Comparison of ENCODE assay signal across 24 cellular contexts in the genomic region with DNA sequence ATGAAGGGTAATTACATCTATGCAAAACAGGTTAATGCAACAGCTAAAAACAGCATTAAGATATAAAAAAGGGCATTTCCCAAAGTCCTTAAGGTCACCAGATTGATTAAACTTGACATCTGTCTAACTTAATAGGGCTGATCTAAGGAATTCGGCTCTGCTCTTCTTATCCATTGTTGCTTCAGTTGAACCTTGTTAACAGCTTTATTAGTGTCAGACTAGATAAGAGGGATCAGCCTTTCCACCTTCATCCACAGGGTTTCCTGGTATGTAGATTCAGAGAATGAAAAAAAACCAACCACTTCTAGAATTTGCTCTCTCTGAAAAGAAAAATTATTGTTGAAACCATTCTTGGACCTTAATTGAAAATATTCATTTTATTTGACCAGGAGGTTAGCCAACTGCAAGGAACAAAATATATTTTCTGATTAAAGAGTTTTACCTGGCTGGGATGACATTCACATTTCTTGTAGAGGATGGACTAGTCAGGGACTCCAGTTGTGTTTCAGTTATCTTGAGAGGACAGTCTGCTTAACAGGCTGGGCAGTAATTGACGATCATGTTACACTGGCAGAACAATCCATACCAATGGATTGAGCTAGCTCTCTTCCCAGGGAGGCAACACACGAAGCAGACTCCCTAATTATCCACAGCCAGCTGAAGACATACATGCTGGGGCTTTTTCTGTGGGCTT.
DNase-seq lines count a peak whose midpoint lies in the region; FAIRE-seq and TF ChIP-seq lines count a peak whose summit lies in the region.
"Had no signal": no experiment of that assay in that cellular context is flagged by ENCODE, and none has a peak within 500 bp of the region (broad histone marks: within the 10 kb centered on the region; RNA-seq: fewer than 3 reads in every experiment).

No MANE protein-coding gene starts in this region.

- H2AK5ac ChIP-seq in mesendoderm (ENCODE audit: low read length): peak overlapping the region; percentile 48

- H2BK15ac ChIP-seq in mesendoderm (replicated peaks; ENCODE audit: low read depth): no peak overlapping the region

- peak overlapping the region; percentile 82 for H3K56ac ChIP-seq in mesendoderm (ENCODE audit: low read length)

- H3K27ac ChIP-seq in HUES48 (ENCODE audit: low read depth, low read length) (peak overlapping the region; percentile 61), mesendoderm (ENCODE audit: low read depth, low read length) (peak overlapping the region; percentile 89)
- H3K27ac ChIP-seq: body of pancreas, heart left ventricle, vagina had no signal

- no peak overlapping the region for H4K8ac ChIP-seq in mesendoderm (ENCODE audit: low read depth, low read length)

- DNase-seq in D721Med (ENCODE audit: insufficient read length, low spot score): peak; percentile 15
- peak; percentile 85 for DNase-seq in NCI-H82 treated with DMSO at 0.1 percent for 48 hours (lab: John Stamatoyannopoulos, UW; ENCODE audit: unreplicated experiment)
- peak; percentile 96 for DNase-seq in mesendoderm
- DNase-seq in iPS-NIHi7 (ENCODE audit: extremely low spot score): no peak
- no peak for DNase-seq in stimulated activated CD4-positive, alpha-beta T cell treated with anti-CD3 and anti-CD28 coated beads, Interleukin-2, amount 100 ng/mL, for 48 hours
- no peak for DNase-seq in stimulated activated CD4-positive, alpha-beta T cell treated with anti-CD3 and anti-CD28 coated beads, Interleukin-1b, Interleukin-23, amount 100 ng/mL, for 48 hours
- DNase-seq in NCI-H2171 treated with DMSO at 0.1 percent for 48 hours (lab: John Stamatoyannopoulos, UW): no peak
- DNase-seq: activated CD4-positive, alpha-beta T cell treated with anti-CD3 and anti-CD28 coated beads for 36 hours; activated gamma-delta T cell treated with Interleukin-2 at 50 U/mL for 16 hours; activated naive CD8-positive, alpha-beta T cell treated with anti-CD3 and anti-CD28 coated beads, Interleukin-2, amount 50 U/mL, for 24 hours; activated T-cell treated with anti-CD3 and anti-CD28 coated beads, Interleukin-2, amount 50 U/mL, for 1 hour; body of pancreas; C1 segment of cervical spinal cord; Calu3; effector CD4-positive, alpha-beta T cell; EL; heart left ventricle; mesenchymal stem cell; naive thymus-derived CD4-positive, alpha-beta T cell; NCI-H1436 treated with DMSO at 0.1 percent for 48 hours; stimulated activated CD4-positive, alpha-beta T cell treated with anti-CD3 and anti-CD28 coated beads, Interleukin-4, amount 100 ng/mL, for 1 hour had no signal

- WGBS in mesendoderm (ENCODE audit: extremely low coverage, insufficient coverage, low lambda C conversion rate): no CpG with 5 or more reads among the region's 3 CpGs

- H3K4me2 ChIP-seq in mesendoderm (ENCODE audit: low read length): no peak overlapping the region
- H3K4me2 ChIP-seq: smooth muscle cell had no signal

- no peaks in the 10 kb centered on the region for H3K79me1 ChIP-seq in mesendoderm (ENCODE audit: low read length)

- FAIRE-seq in D721Med (lab: Jason Lieb, UNC): peak; percentile 92

- no peak overlapping the region for H3K9ac ChIP-seq in HUES48 (ENCODE audit: low read depth, low read length)
- peak overlapping the region; percentile 49 for H3K9ac ChIP-seq in mesendoderm (ENCODE audit: low read length)

- H3K4me1 ChIP-seq in HUES48 (ENCODE audit: control insufficient read depth, insufficient read depth, low read length) (peaks cover 40% of the 10 kb centered on the region), mesendoderm (ENCODE audit: control insufficient read depth, low read depth, low read length) (peaks cover 13% of the 10 kb centered on the region)
- H3K4me1 ChIP-seq: vagina had no signal

- H3K4ac ChIP-seq in mesendoderm (ENCODE audit: low read depth, low read length): no peak overlapping the region

- H3K36me3 ChIP-seq in HUES48 (ENCODE audit: control insufficient read depth, insufficient read depth, low read length) (no peaks in the 10 kb centered on the region), mesendoderm (ENCODE audit: control insufficient read depth, insufficient read depth, low read length) (no peaks in the 10 kb centered on the region)
- H3K36me3 ChIP-seq: heart left ventricle, vagina had no signal

- no peak for TF ChIP-seq CTCF in D721Med (IDR thresholded peaks at IDR 0.05; ENCODE audit: insufficient read depth, missing control alignments)

- no peaks in the 10 kb centered on the region for H3K79me2 ChIP-seq in mesendoderm (ENCODE audit: control insufficient read depth, insufficient read depth, low read length)

- H3K27me3 ChIP-seq in HUES48 (ENCODE audit: control insufficient read depth, insufficient read depth, low read length) (no peaks in the 10 kb centered on the region), mesendoderm (ENCODE audit: insufficient read depth, low read length, poor library complexity) (no peaks in the 10 kb centered on the region)
- H3K27me3 ChIP-seq: body of pancreas, vagina had no signal

- no peak overlapping the region for H2BK120ac ChIP-seq in mesendoderm (ENCODE audit: low read depth, low read length)

- no peaks in the 10 kb centered on the region for H3K9me3 ChIP-seq in HUES48 (ENCODE audit: control insufficient read depth, insufficient read depth, low read length)
- H3K9me3 ChIP-seq: body of pancreas, heart left ventricle, vagina had no signal

- no peak overlapping the region for H3K4me3 ChIP-seq in HUES48 (ENCODE audit: low read depth, low read length)
- no peak overlapping the region for H3K4me3 ChIP-seq in mesendoderm (ENCODE audit: low read length)
- H3K4me3 ChIP-seq: body of pancreas, heart left ventricle, smooth muscle cell, vagina had no signal

- H2BK5ac ChIP-seq in mesendoderm (ENCODE audit: low read length): peak overlapping the region; percentile 98

- no peak overlapping the region for H3K23ac ChIP-seq in mesendoderm (ENCODE audit: low read length)

- peak overlapping the region; percentile 44 for H3K18ac ChIP-seq in mesendoderm (ENCODE audit: low read length)

- peak overlapping the region; percentile 59 for H4K5ac ChIP-seq in mesendoderm (ENCODE audit: low read length)

Comparison
In these comparisons a context has a peak if more than half of its experiments do, and no peak if none do; other contexts are left out.
1. DNase-seq: peak in D721Med (single experiment), NCI-H82 treated with DMSO at 0.1 percent for 48 hours (single experiment) and mesendoderm (single experiment); none in iPS-NIHi7 (single experiment), stimulated activated CD4-positive, alpha-beta T cell treated with anti-CD3 and anti-CD28 coated beads, Interleukin-2, amount 100 ng/mL, for 48 hours (0 of 2), stimulated activated CD4-positive, alpha-beta T cell treated with anti-CD3 and anti-CD28 coated beads, Interleukin-1b, Interleukin-23, amount 100 ng/mL, for 48 hours (single experiment) and NCI-H2171 treated with DMSO at 0.1 percent for 48 hours (single experiment).